10 cellular contexts compared by ENCODE assay signal in the genomic region with DNA sequence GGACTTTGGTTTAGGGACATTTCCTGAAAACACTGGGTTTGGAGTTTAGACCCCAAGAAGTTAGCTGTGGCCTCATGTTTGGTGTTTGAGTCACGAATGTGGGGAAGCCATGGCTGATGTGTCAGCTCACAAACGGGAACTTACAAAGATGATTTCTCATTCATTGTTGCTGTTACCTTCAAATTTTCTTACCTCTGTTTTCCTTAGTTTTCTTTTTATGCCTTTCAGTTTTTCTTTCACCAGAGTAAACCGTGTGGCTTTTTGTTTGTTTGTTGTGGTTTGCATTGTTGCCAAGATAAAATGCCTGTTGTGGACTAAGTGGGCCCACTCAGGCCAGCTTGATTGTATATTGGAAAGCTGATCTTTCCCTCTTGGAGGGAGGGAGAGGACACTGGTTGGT.
DNase-seq lines count a peak whose midpoint lies in the region; ATAC-seq, FAIRE-seq and TF ChIP-seq lines count a peak whose summit lies in the region.
"Had no signal": no experiment of that assay in that cellular context is flagged by ENCODE, and none has a peak within 500 bp of the region (broad histone marks: within the 10 kb centered on the region; RNA-seq: fewer than 3 reads in every experiment).

No MANE protein-coding gene starts in this region.

- H3K27ac ChIP-seq in RWPE2 (ENCODE audit: poor library complexity, severe bottlenecking) = peak overlapping the region; percentile 59

- H3K27me3 Mint-ChIP-seq in T-helper 17 cell = no peaks in the 10 kb centered on the region

- peaks cover 26% of the 10 kb centered on the region for H3K36me3 ChIP-seq in RWPE2 (ENCODE audit: low read depth)

- no peak for TF ChIP-seq CTCF in RWPE2 (IDR thresholded peaks at IDR 0.05; ENCODE audit: poor library complexity, severe bottlenecking)

- no peak for TF ChIP-seq POLR2A in GM12892 (IDR thresholded peaks at IDR 0.05; ENCODE audit: low read depth, low read length)

- no peaks in the 10 kb centered on the region for H3K36me3 Mint-ChIP-seq in T-helper 17 cell (ENCODE audit: low read depth)

- no peak for ATAC-seq in RWPE2 (ENCODE audit: low read depth)
- ATAC-seq in T-helper 17 cell = no peak
- ATAC-seq in GM19455 (IDR thresholded peaks at IDR 0.05; ENCODE audit: unreplicated experiment) = no peak

- DNase-seq in A172 (ENCODE audit: low spot score) (peak; percentile 57), GM12892 (ENCODE audit: insufficient read length) (no peak), RWPE2 (ENCODE audit: low spot score) (no peak), fibroblast of gingiva (ENCODE audit: low read depth) (peak; percentile 60), T-helper 17 cell (no peak), GF-D8 (lab: John Stamatoyannopoulos, UW) (no peak), frontal cortex (ENCODE audit: low spot score in 2 of 2) (no peak)
- DNase-seq: left ventricle myocardium superior, MM.1S had no signal

- peaks cover 13% of the 10 kb centered on the region for H3K4me1 Mint-ChIP-seq in T-helper 17 cell

- FAIRE-seq in GM12892 (lab: Jason Lieb, UNC) = peak; percentile 61
- FAIRE-seq in frontal cortex (lab: Jason Lieb, UNC) = no peak

- H3K4me3 Mint-ChIP-seq in T-helper 17 cell = no peak overlapping the region

- H3K4me3 ChIP-seq in RWPE2 (ENCODE audit: severe bottlenecking) = no peak overlapping the region

- no peaks in the 10 kb centered on the region for H3K27me3 ChIP-seq in RWPE2 (ENCODE audit: insufficient read depth, poor library complexity, severe bottlenecking)

- peaks cover 34% of the 10 kb centered on the region for H3K4me1 ChIP-seq in RWPE2 (ENCODE audit: insufficient read depth, poor library complexity, severe bottlenecking)

- H3K27ac Mint-ChIP-seq in T-helper 17 cell = no peak overlapping the region

- no peaks in the 10 kb centered on the region for H3K9me3 ChIP-seq in RWPE2 (ENCODE audit: severe bottlenecking)
- no peaks in the 10 kb centered on the region for H3K9me3 ChIP-seq in T-helper 17 cell (ENCODE audit: control insufficient read depth, low read length, poor library complexity, severe bottlenecking)

Comparison
In these comparisons a context has a peak if more than half of its experiments do, and no peak if none do; other contexts are left out.
1. DNase-seq: peak in A172 (single experiment) and fibroblast of gingiva (single experiment); none in GM12892 (single experiment), RWPE2 (single experiment), T-helper 17 cell (0 of 3), GF-D8 (single experiment) and frontal cortex (0 of 2).